In the genomic region with DNA sequence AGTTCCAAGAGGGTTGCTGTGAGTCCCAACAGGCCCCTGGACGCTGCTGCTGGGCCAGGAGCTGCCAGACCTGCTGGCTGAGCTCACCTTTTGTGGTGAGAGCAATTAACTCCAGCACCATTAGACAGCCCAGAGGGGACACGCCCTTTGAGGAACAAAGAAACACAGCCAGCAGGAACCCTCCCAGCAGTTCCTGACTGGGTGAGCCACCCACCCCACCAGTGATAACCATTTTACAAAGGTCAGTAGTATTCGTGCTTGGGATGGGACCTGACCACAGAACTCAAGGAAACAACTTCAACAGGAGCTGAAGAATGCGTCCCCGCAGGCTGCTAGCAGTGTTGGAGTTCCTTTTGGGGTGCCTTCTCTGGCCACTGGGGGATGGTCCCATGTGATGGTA, we compare ENCODE assay signal across 11 cellular contexts. TPM values are rescaled to one million over a fixed set of nuclear protein-coding genes. Genes with fewer than 3 reads are reported as not detected.
DNase-seq lines count a peak whose midpoint lies in the region; ATAC-seq, FAIRE-seq and TF ChIP-seq lines count a peak whose summit lies in the region.
"Had no signal": no experiment of that assay in that cellular context is flagged by ENCODE, and none has a peak within 500 bp of the region (broad histone marks: within the 10 kb centered on the region; RNA-seq: fewer than 3 reads in every experiment).

No MANE protein-coding gene starts in this region.

- intact Hi-C loops in Right ventricle myocardium inferior (cut with DNase I), result no loop called here

- TF ChIP-seq POLR2A in H54 (IDR thresholded peaks at IDR 0.05; ENCODE audit: low read depth, low read length), result no peak

- peak overlapping the region in 1 of 2 donors; percentile 3 for H3K27ac ChIP-seq in right atrium auricular region
- H3K27ac ChIP-seq: KMS-11 had no signal

- no peaks in the 10 kb centered on the region for H3K27me3 ChIP-seq in right atrium auricular region
- H3K27me3 ChIP-seq: uterus had no signal

- H3K9me3 Mint-ChIP-seq in type B pancreatic cell, result no peaks in the 10 kb centered on the region

- no peak overlapping the region for H3K4me3 ChIP-seq in right atrium auricular region
- H3K4me3 ChIP-seq: uterus had no signal

- H3K4me1 Mint-ChIP-seq in type B pancreatic cell (ENCODE audit: unreplicated experiment), result peaks cover 12% of the 10 kb centered on the region

- no peak overlapping the region for H3K4me3 Mint-ChIP-seq in type B pancreatic cell

- H3K4me1 ChIP-seq in right atrium auricular region, result peaks cover 0 to 15% of the 10 kb centered on the region in 2 donors

- peak; percentile 30 for DNase-seq in Right ventricle myocardium inferior (ENCODE audit: missing footprints)
- no peak for DNase-seq in right atrium auricular region (ENCODE audit: low spot score)
- DNase-seq in SW480 (ENCODE audit: low spot score), result peak; percentile 78
- DNase-seq in kidney tubule cell (ENCODE audit: low spot score), result peak; percentile 41
- no peak for DNase-seq in type B pancreatic cell (ENCODE audit: extremely low spot score, unreplicated experiment)
- no peak for DNase-seq in H54 (ENCODE audit: insufficient read length, low spot score)
- no peak for DNase-seq in activated gamma-delta T cell (lab: John Stamatoyannopoulos, UW)
- DNase-seq: occipital lobe, uterus had no signal

- no peaks in the 10 kb centered on the region for H3K36me3 ChIP-seq in right atrium auricular region
- H3K36me3 ChIP-seq: uterus had no signal

- no peaks in the 10 kb centered on the region for H3K27me3 Mint-ChIP-seq in type B pancreatic cell

- no peak for FAIRE-seq in H54 (lab: Jason Lieb, UNC)

- TF ChIP-seq CTCF in right atrium auricular region (IDR thresholded peaks at IDR 0.05) (no peak), type B pancreatic cell (conservative IDR thresholded peaks at IDR 0.05) (no peak)

- ATAC-seq in Right ventricle myocardium inferior (peak; percentile 45), GM18520 (IDR thresholded peaks at IDR 0.05; ENCODE audit: unreplicated experiment) (no peak)

- no peaks in the 10 kb centered on the region for H3K9me3 ChIP-seq in right atrium auricular region
- H3K9me3 ChIP-seq: uterus had no signal

- H3K27ac Mint-ChIP-seq in type B pancreatic cell, result peak overlapping the region; percentile 88

- no peaks in the 10 kb centered on the region for H3K36me3 Mint-ChIP-seq in type B pancreatic cell

RNA-seq across cellular contexts. Expression of gene AFAP1, which starts 38.8 kb away (rescaled TPM):
- total RNA-seq in Right ventricle myocardium inferior (8.0 TPM), right atrium auricular region (10 to 100 TPM; 16.2 to 27.2 TPM), type B pancreatic cell (ENCODE audit: low replicate concordance) (36.6 and 37.2 TPM in 2 replicates)

Comparison
In these comparisons a context has a peak if more than half of its experiments do, and no peak if none do; other contexts are left out.
1. DNase-seq: peak in Right ventricle myocardium inferior (single experiment), SW480 (single experiment) and kidney tubule cell (single experiment); none in right atrium auricular region (single experiment), type B pancreatic cell (single experiment), H54 (single experiment) and activated gamma-delta T cell (single experiment).